16 cellular contexts compared by ENCODE assay signal in the genomic region with DNA sequence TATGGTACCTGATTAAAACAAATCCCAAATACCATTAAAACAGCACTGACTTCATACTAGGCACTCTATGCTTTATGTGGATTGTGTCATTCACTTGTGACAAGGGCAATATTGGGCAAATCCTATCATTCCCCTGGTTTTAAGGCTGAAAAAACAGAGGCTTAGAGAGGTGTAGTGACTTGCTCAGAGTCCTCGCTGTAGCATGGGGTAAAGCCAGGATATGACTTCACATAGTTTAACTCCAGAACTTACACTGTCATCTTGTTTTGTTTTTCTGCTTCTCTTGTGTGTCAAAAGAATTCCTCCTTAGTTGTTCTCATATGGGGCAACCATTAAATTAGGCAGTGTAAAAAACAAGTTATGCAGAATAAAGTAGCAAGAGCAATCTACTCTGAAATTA. TPM values are rescaled to one million over a fixed set of nuclear protein-coding genes. Genes with fewer than 3 reads are reported as not detected.
DNase-seq lines count a peak whose midpoint lies in the region; ATAC-seq and TF ChIP-seq lines count a peak whose summit lies in the region.
"Had no signal": no experiment of that assay in that cellular context is flagged by ENCODE, and none has a peak within 500 bp of the region (broad histone marks: within the 10 kb centered on the region; RNA-seq: fewer than 3 reads in every experiment).

No MANE protein-coding gene starts in this region.

- no peak overlapping the region for H2BK120ac ChIP-seq in H9 (ENCODE audit: low read depth, low read length, poor library complexity, severe bottlenecking)

- H4K20me1 ChIP-seq in H9 (ENCODE audit: control insufficient read depth, insufficient read depth, insufficient read length) = no peaks in the 10 kb centered on the region

- H4K5ac ChIP-seq in H9 (ENCODE audit: insufficient read length, low read depth, low read length) = no peak overlapping the region

- no peak overlapping the region for H3T11ph ChIP-seq in H9 (ENCODE audit: low read length)

- H2BK12ac ChIP-seq in H9 (ENCODE audit: insufficient read length, low read depth, low read length) = no peak overlapping the region

- 0 out of 2 replicates have a peak, but pooled peaks cover 2% of the 10 kb centered on the region for H3K4me1 ChIP-seq in H9 (ENCODE audit: insufficient read depth, low read length)
- H3K4me1 ChIP-seq in adipocyte (ENCODE audit: control insufficient read depth, insufficient read depth, low read length) = peaks cover 14% of the 10 kb centered on the region
- H3K4me1 ChIP-seq: pancreas had no signal

- no peak overlapping the region for H2AK5ac ChIP-seq in H9 (ENCODE audit: insufficient read length, low read length)

- H3K4me3 Mint-ChIP-seq in H9 = no peak overlapping the region

- H3K9me3 ChIP-seq in H9 (ENCODE audit: control insufficient read depth, low read depth, low read length) (no peaks in the 10 kb centered on the region), adipocyte (ENCODE audit: control insufficient read depth, low read length) (no peaks in the 10 kb centered on the region)
- H3K9me3 ChIP-seq: pancreas, testis had no signal

- no peak overlapping the region for H2BK15ac ChIP-seq in H9 (ENCODE audit: low read depth, low read length)

- H3K9me3 Mint-ChIP-seq in H9 = no peaks in the 10 kb centered on the region
- H3K9me3 Mint-ChIP-seq: activated naive CD4-positive, alpha-beta T cell treated with anti-CD3 and anti-CD28 coated beads, Interleukin-2, amount 50 U/mL, for 72 hours had no signal

- TF ChIP-seq CTCF in H9 (conservative IDR thresholded peaks at IDR 0.05) (no peak), foreskin fibroblast (IDR thresholded peaks at IDR 0.05; ENCODE audit: low read depth, low read length) (no peak)

- H3K27me3 ChIP-seq in H9 (ENCODE audit: insufficient read depth, low read length) (no peaks in the 10 kb centered on the region), adipocyte (replicated peaks; ENCODE audit: control insufficient read depth, insufficient read depth, low read length) (no peaks in the 10 kb centered on the region)
- H3K27me3 ChIP-seq: pancreas, testis had no signal

- no peak overlapping the region for H3K56ac ChIP-seq in H9 (ENCODE audit: insufficient read length, low read depth, low read length)

- H3K23me2 ChIP-seq in H9 (ENCODE audit: insufficient read length, low read depth, low read length, poor library complexity, severe bottlenecking) = no peaks in the 10 kb centered on the region

- no peak overlapping the region for H3K18ac ChIP-seq in H9 (ENCODE audit: insufficient read length, low read depth, low read length)

- peaks cover 17 to 19% of the 10 kb centered on the region in 2 experiments for H3K4me1 Mint-ChIP-seq in H9

- no peaks in the 10 kb centered on the region for H3K27me3 Mint-ChIP-seq in H9 (ENCODE audit: low read depth)

- H4K91ac ChIP-seq in H9 (ENCODE audit: insufficient read length, low read depth, low read length) = no peak overlapping the region

- H3K27ac Mint-ChIP-seq in H9 = peak overlapping the region in 2 of 3 experiments; percentile 1 to 15; a peak in 1 of 7 replicates

- no peak overlapping the region for H3K4ac ChIP-seq in H9 (ENCODE audit: low read depth, low read length)

- ATAC-seq in GM18868 (IDR thresholded peaks at IDR 0.05; ENCODE audit: unreplicated experiment) = no peak

- no peaks in the 10 kb centered on the region for H3K79me2 ChIP-seq in H9 (ENCODE audit: insufficient read depth, low read length)

- no peak overlapping the region for H3K9ac ChIP-seq in H9 (ENCODE audit: extremely low read depth, insufficient read length, low read length)
- H3K9ac ChIP-seq in adipocyte (ENCODE audit: low read length) = no peak overlapping the region

- H3K4me3 ChIP-seq in adipocyte (ENCODE audit: low read length) = no peak overlapping the region
- H3K4me3 ChIP-seq in foreskin fibroblast (ENCODE audit: low read depth in 1 of 2, low read length in 2 of 2) = no peak overlapping the region
- H3K4me3 ChIP-seq: pancreas, testis had no signal

- H3K4me2 ChIP-seq in H9 (ENCODE audit: insufficient read depth, insufficient read length, low read length) = no peak overlapping the region

- peaks cover 0 to 4% (median 2%) of the 10 kb centered on the region in 3 experiments; a peak in 2 of 7 replicates for H3K36me3 Mint-ChIP-seq in H9 (ENCODE audit: insufficient read depth in 1 of 3, low read depth in 3 of 3)

- no peak overlapping the region for H2BK5ac ChIP-seq in H9 (ENCODE audit: insufficient read length, low read length)

- WGBS in H9 (ENCODE audit: extremely low coverage, insufficient read length, low lambda C conversion rate) = no CpG with 5 or more reads among the region's 1 CpG

- no peak overlapping the region for H2BK20ac ChIP-seq in H9 (ENCODE audit: low read depth, low read length, poor library complexity, severe bottlenecking)

- H3K14ac ChIP-seq in H9 (ENCODE audit: insufficient read depth, low read length) = no peak overlapping the region

- no peak overlapping the region for H3K23ac ChIP-seq in H9 (ENCODE audit: insufficient read length, low read depth, low read length)

- no peak overlapping the region for H3K27ac ChIP-seq in H9 (ENCODE audit: insufficient read length, low read depth, low read length)
- H3K27ac ChIP-seq: pancreas, testis had no signal

- no peak overlapping the region for H2AFZ ChIP-seq in H9 (ENCODE audit: low read length)

- no peaks in the 10 kb centered on the region for H3K79me1 ChIP-seq in H9 (ENCODE audit: insufficient read depth, low read depth, low read length, poor library complexity, severe bottlenecking)

- DNase-seq in AG08395 (ENCODE audit: low spot score) = peak; percentile 10
- no peak for DNase-seq in H9
- DNase-seq in adipocyte (ENCODE audit: low read depth) = peak; percentile 43
- DNase-seq in foreskin fibroblast = peak; percentile 40 to 68
- no peak for DNase-seq in 8988T
- DNase-seq in iPS-NIHi11 (ENCODE audit: low spot score) = no peak
- DNase-seq in NCI-H2196 (lab: John Stamatoyannopoulos, UW; ENCODE audit: unreplicated experiment) = no peak
- DNase-seq: activated CD4-positive, alpha-beta T cell treated with anti-CD3 and anti-CD28 coated beads, Interleukin-2, amount 50 U/mL, for 4 hours; cerebellar nuclear complex; DMS79 treated with DMSO at 0.1 percent for 48 hours; NCI-H187 treated with DMSO at 0.1 percent for 48 hours; NCI-H526; pancreas; testis had no signal

- H4K8ac ChIP-seq in H9 (replicated peaks; ENCODE audit: insufficient read length, low read depth, low read length) = no peak overlapping the region

- no peaks in the 10 kb centered on the region for H3K36me3 ChIP-seq in adipocyte (ENCODE audit: control insufficient read depth, insufficient read depth, low read length, severe bottlenecking)
- H3K36me3 ChIP-seq: pancreas had no signal

RNA-seq across cellular contexts. Expression of gene ICE2, which starts 40.3 kb away (rescaled TPM):
- total RNA-seq in H9 (2021) = 75.5 and 76.3 TPM in 2 replicates

Comparison
In these comparisons a context has a peak if more than half of its experiments do, and no peak if none do; other contexts are left out.
1. DNase-seq: peak in AG08395 (single experiment), adipocyte (single experiment) and foreskin fibroblast (2 of 2); none in H9 (single experiment), 8988T (single experiment), iPS-NIHi11 (single experiment) and NCI-H2196 (single experiment).